ENCODE assay signal across 1 cellular context in the genomic region with DNA sequence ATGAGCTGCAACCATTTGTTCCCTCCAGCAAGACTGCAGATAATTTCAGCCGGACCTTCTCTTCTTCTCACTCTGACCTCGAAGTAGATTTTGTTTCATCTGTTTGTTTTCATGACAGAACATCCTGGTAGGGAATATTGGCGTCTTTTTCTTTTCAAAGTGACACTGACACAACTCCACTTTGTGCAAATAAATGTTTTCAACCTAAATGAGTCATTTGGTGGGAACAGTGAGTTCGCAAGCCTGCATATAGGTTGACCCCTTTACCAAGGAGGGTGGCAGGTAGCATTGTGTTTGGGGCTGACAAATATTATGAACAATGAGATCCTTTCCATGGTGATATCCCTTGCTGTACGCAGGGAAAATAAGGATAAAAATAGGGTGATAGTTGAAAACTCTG.
TF ChIP-seq lines count a peak whose summit lies in the region.

No MANE protein-coding gene starts in this region.

TF ChIP-seq in WTC11, 78 proteins besides CTCF, POLR2A, EP300 and RAD21:
- TF ChIP-seq CBFB (CRISPR knock-in tag; IDR thresholded peaks at IDR 0.05; ENCODE audit: low read depth) (no peak), HMGA2 (CRISPR knock-in tag; IDR thresholded peaks at IDR 0.05) (no peak), ZSCAN18 (CRISPR knock-in tag; IDR thresholded peaks at IDR 0.05) (no peak), MXD4 (CRISPR knock-in tag; IDR thresholded peaks at IDR 0.05; ENCODE audit: borderline replicate concordance) (no peak), NFE2L1 (CRISPR knock-in tag; IDR thresholded peaks at IDR 0.05) (no peak), TP53 (CRISPR knock-in tag; IDR thresholded peaks at IDR 0.05) (no peak), HMGXB4 (CRISPR knock-in tag; IDR thresholded peaks at IDR 0.05) (no peak), GABPB1 (CRISPR knock-in tag; IDR thresholded peaks at IDR 0.05) (no peak), SMAD3 (CRISPR knock-in tag; IDR thresholded peaks at IDR 0.05; ENCODE audit: borderline replicate concordance) (no peak), ELF4 (CRISPR knock-in tag; IDR thresholded peaks at IDR 0.05; ENCODE audit: low read depth) (no peak), USF2 (CRISPR knock-in tag; IDR thresholded peaks at IDR 0.05) (no peak)
